28 cellular contexts compared by ENCODE assay signal in the genomic region with DNA sequence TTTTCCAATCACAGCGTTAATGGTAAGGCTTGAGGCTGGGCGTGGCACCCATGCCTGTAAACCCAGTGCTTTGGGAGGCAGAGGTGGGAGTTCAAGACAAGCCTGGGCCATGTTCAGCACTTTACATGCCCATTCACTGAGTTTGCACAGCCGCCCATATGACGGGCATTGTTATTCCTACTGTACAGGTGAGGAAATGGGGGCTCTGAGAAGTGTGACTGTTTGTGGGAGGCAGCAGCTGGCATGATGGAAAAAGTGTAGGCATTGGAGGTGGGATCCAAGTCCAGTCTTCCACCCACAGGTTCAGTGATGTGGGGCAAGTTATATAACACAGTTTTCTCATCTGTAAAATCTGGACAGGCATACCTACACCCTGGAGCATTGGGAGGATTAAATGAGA.
"Had no signal": no experiment of that assay in that cellular context is flagged by ENCODE, and none has a peak within 500 bp of the region (broad histone marks: within the 10 kb centered on the region; RNA-seq: fewer than 3 reads in every experiment).

No MANE protein-coding gene starts in this region.

- H3K4me3 Mint-ChIP-seq: activated CD4-positive, alpha-beta T cell treated with anti-CD3 and anti-CD28 coated beads, Interleukin-2, amount 10 ng/mL, durations not matched to agents 24 days and 14 days; activated CD8-positive, alpha-beta T cell treated with anti-CD3 and anti-CD28 coated beads for 36 hours; activated naive CD4-positive, alpha-beta T cell treated with anti-CD3 and anti-CD28 coated beads for 36 hours; central memory CD8-positive, alpha-beta T cell; IgD-negative memory B cell; T-helper 1 cell treated with Interleukin-12 subunit alpha and Interleukin-12 subunit beta and Interleukin-4 antibody, amounts not matched to agents 30 μg/mL and 1 μg/mL, for 36 hours; T-helper 2 cell treated with Interferon-gamma antibody and Interleukin-4, amounts not matched to agents 5 μg/mL and 100 μg/mL, for 36 hours had no signal

- H3K36me3 Mint-ChIP-seq: activated naive CD4-positive, alpha-beta T cell treated with anti-CD3 and anti-CD28 coated beads, Interleukin-2, amount 50 U/mL, for 72 hours; IgD-negative memory B cell had no signal

- H3K27me3 ChIP-seq: adrenal gland, brain microvascular endothelial cell had no signal

- ATAC-seq: activated CD8-positive, alpha-beta T cell treated with anti-CD3 and anti-CD28 coated beads for 36 hours; activated naive CD4-positive, alpha-beta T cell treated with anti-CD3 and anti-CD28 coated beads, Interleukin-2, amount 50 U/mL, for 72 hours; PC-3; Right ventricle myocardium inferior had no signal

- H3K9me3 ChIP-seq: adrenal gland had no signal

- DNase-seq: activated CD4-positive, alpha-beta T cell treated with anti-CD3 and anti-CD28 coated beads, Interleukin-2, amount 10 ng/mL, durations not matched to agents 24 days and 14 days; activated CD4-positive, alpha-beta T cell treated with anti-CD3 and anti-CD28 coated beads, Interleukin-2, amount 50 U/mL, for 4 hours; activated CD8-positive, alpha-beta T cell treated with anti-CD3 and anti-CD28 coated beads for 36 hours; activated gamma-delta T cell treated with Interleukin-2 at 50 U/mL for 16 hours; activated naive CD4-positive, alpha-beta T cell treated with anti-CD3 and anti-CD28 coated beads for 36 hours; activated T-cell treated with anti-CD3 and anti-CD28 coated beads, Interleukin-2, amount 50 U/mL, for 1 hour; adrenal gland; anterior cingulate cortex; brain microvascular endothelial cell; Karpas-422; KBM-7; NCI-H1048; NCI-H1105 treated with DMSO at 0.1 percent for 48 hours; NCI-H1436; NCI-H1694; NCI-H1930; NCI-H2081 treated with DMSO at 0.1 percent for 48 hours; NCI-H345; NCI-H524 treated with DMSO at 0.1 percent for 48 hours; PC-3 had no signal

- H3K9me3 Mint-ChIP-seq: activated CD4-positive, alpha-beta T cell treated with anti-CD3 and anti-CD28 coated beads, Interleukin-2, amount 10 ng/mL, durations not matched to agents 24 days and 14 days; activated CD8-positive, alpha-beta T cell treated with anti-CD3 and anti-CD28 coated beads for 36 hours; activated naive CD4-positive, alpha-beta T cell treated with anti-CD3 and anti-CD28 coated beads for 36 hours; activated naive CD4-positive, alpha-beta T cell treated with anti-CD3 and anti-CD28 coated beads, Interleukin-2, amount 50 U/mL, for 72 hours; activated T-helper 2 cell treated with anti-CD3 and anti-CD28 coated beads, Interferon-gamma antibody, Interleukin-2, Interleukin-4, amounts not matched to agents 10 μg/mL and 5 μg/mL and 100 μg/mL, durations not matched to agents 14 hours and 24 hours and 36 hours; IgD-negative memory B cell; T-helper 1 cell treated with Interleukin-12 subunit alpha and Interleukin-12 subunit beta and Interleukin-4 antibody, amounts not matched to agents 30 μg/mL and 1 μg/mL, for 36 hours; T-helper 2 cell treated with Interferon-gamma antibody and Interleukin-4, amounts not matched to agents 5 μg/mL and 100 μg/mL, for 36 hours had no signal

- H3K36me3 ChIP-seq: adrenal gland, brain microvascular endothelial cell had no signal

- H3K27ac Mint-ChIP-seq: activated CD4-positive, alpha-beta T cell treated with anti-CD3 and anti-CD28 coated beads, Interleukin-2, amount 10 ng/mL, durations not matched to agents 24 days and 14 days; activated CD8-positive, alpha-beta T cell treated with anti-CD3 and anti-CD28 coated beads for 36 hours; activated naive CD4-positive, alpha-beta T cell treated with anti-CD3 and anti-CD28 coated beads for 36 hours; activated T-helper 2 cell treated with anti-CD3 and anti-CD28 coated beads, Interferon-gamma antibody, Interleukin-2, Interleukin-4, amounts not matched to agents 10 μg/mL and 5 μg/mL and 100 μg/mL, durations not matched to agents 14 hours and 24 hours and 36 hours; IgD-negative memory B cell; T-helper 1 cell treated with Interleukin-12 subunit alpha and Interleukin-12 subunit beta and Interleukin-4 antibody, amounts not matched to agents 30 μg/mL and 1 μg/mL, for 36 hours; T-helper 2 cell treated with Interferon-gamma antibody and Interleukin-4, amounts not matched to agents 5 μg/mL and 100 μg/mL, for 36 hours had no signal

- H3K27ac ChIP-seq: adrenal gland, brain microvascular endothelial cell, RWPE1 had no signal

- H3K4me3 ChIP-seq: adrenal gland had no signal

- H3K4me1 Mint-ChIP-seq: activated CD4-positive, alpha-beta T cell treated with anti-CD3 and anti-CD28 coated beads, Interleukin-2, amount 10 ng/mL, durations not matched to agents 24 days and 14 days; central memory CD8-positive, alpha-beta T cell; IgD-negative memory B cell had no signal

- H3K27me3 Mint-ChIP-seq: activated CD4-positive, alpha-beta T cell treated with anti-CD3 and anti-CD28 coated beads, Interleukin-2, amount 10 ng/mL, durations not matched to agents 24 days and 14 days had no signal
